ENCODE assay signal across 20 cellular contexts in genomic region chr20:61941721-61942405, GRCh38.
"Had no signal": no experiment of that assay in that cellular context is flagged by ENCODE, and none has a peak within 500 bp of the region (broad histone marks: within the 10 kb centered on the region; RNA-seq: fewer than 3 reads in every experiment).

No MANE protein-coding gene starts in this region.

- H3K9me3 ChIP-seq: colonic mucosa, gastrocnemius medialis, heart left ventricle had no signal

- H3K4me3 Mint-ChIP-seq: activated CD8-positive, alpha-beta T cell treated with anti-CD3 and anti-CD28 coated beads for 36 hours; activated naive CD4-positive, alpha-beta T cell treated with anti-CD3 and anti-CD28 coated beads, Interleukin-2, amount 10 ng/mL, durations not matched to agents 7 days and 5 days; activated naive CD8-positive, alpha-beta T cell treated with anti-CD3 and anti-CD28 coated beads, Interleukin-2, amount 50 U/mL, for 24 hours; activated T-helper 17 cell treated with anti-CD3 and anti-CD28 coated beads, Interleukin-2, amount 50 U/mL, for 72 hours; brain; naive B cell; neural crest cell; stimulated activated naive B cell treated with anti-CD40 and anti-IgM and Interleukin-4, amounts not matched to agents 10 μg/mL and 1 μg/mL and 100 μg/mL, for 72 hours had no signal

- ATAC-seq: activated CD8-positive, alpha-beta T cell treated with anti-CD3 and anti-CD28 coated beads for 36 hours; activated naive CD8-positive, alpha-beta T cell treated with anti-CD3 and anti-CD28 coated beads, Interleukin-2, amount 50 U/mL, for 24 hours; activated T-helper 17 cell treated with anti-CD3 and anti-CD28 coated beads, Interleukin-2, amount 50 U/mL, for 72 hours; gastrocnemius medialis; sciatic nerve; stimulated activated naive B cell treated with anti-CD40 and anti-IgM and Interleukin-4, amounts not matched to agents 10 μg/mL and 1 μg/mL and 100 μg/mL, for 72 hours had no signal

- DNase-seq: activated CD4-positive, alpha-beta T cell treated with anti-CD3 and anti-CD28 coated beads for 4 hours; activated CD8-positive, alpha-beta T cell treated with anti-CD3 and anti-CD28 coated beads for 36 hours; activated naive CD4-positive, alpha-beta T cell treated with anti-CD3 and anti-CD28 coated beads, Interleukin-2, amount 10 ng/mL, durations not matched to agents 7 days and 5 days; activated naive CD8-positive, alpha-beta T cell treated with anti-CD3 and anti-CD28 coated beads, Interleukin-2, amount 50 U/mL, for 24 hours; activated T-cell treated with anti-CD3 and anti-CD28 coated beads, Interleukin-2, amount 50 U/mL, for 1 hour; anterior cingulate cortex; central memory CD4-positive, alpha-beta T cell; colonic mucosa; erythroblast; naive B cell; stimulated activated naive B cell treated with anti-CD40 and anti-IgM and Interleukin-4, amounts not matched to agents 10 μg/mL and 1 μg/mL and 100 μg/mL, for 72 hours; T-helper 1 cell; T1000 had no signal

- H3K4me1 ChIP-seq: colonic mucosa, gastrocnemius medialis, heart left ventricle had no signal

- H3K27me3 Mint-ChIP-seq: activated CD8-positive, alpha-beta T cell treated with anti-CD3 and anti-CD28 coated beads for 36 hours; activated T-helper 17 cell treated with anti-CD3 and anti-CD28 coated beads, Interleukin-2, amount 50 U/mL, for 72 hours; brain had no signal

- H3K27ac Mint-ChIP-seq: activated CD8-positive, alpha-beta T cell treated with anti-CD3 and anti-CD28 coated beads for 36 hours; activated naive CD4-positive, alpha-beta T cell treated with anti-CD3 and anti-CD28 coated beads, Interleukin-2, amount 10 ng/mL, durations not matched to agents 7 days and 5 days; activated naive CD8-positive, alpha-beta T cell treated with anti-CD3 and anti-CD28 coated beads, Interleukin-2, amount 50 U/mL, for 24 hours; activated T-helper 17 cell treated with anti-CD3 and anti-CD28 coated beads, Interleukin-2, amount 50 U/mL, for 72 hours; naive B cell; stimulated activated naive B cell treated with anti-CD40 and anti-IgM and Interleukin-4, amounts not matched to agents 10 μg/mL and 1 μg/mL and 100 μg/mL, for 72 hours had no signal

- H3K27me3 ChIP-seq: colonic mucosa, gastrocnemius medialis had no signal

- H3K9me3 Mint-ChIP-seq: activated naive CD4-positive, alpha-beta T cell treated with anti-CD3 and anti-CD28 coated beads, Interleukin-2, amount 10 ng/mL, durations not matched to agents 7 days and 5 days; activated naive CD8-positive, alpha-beta T cell treated with anti-CD3 and anti-CD28 coated beads, Interleukin-2, amount 50 U/mL, for 24 hours; activated T-helper 17 cell treated with anti-CD3 and anti-CD28 coated beads, Interleukin-2, amount 50 U/mL, for 72 hours; brain; neural crest cell; stimulated activated naive B cell treated with anti-CD40 and anti-IgM and Interleukin-4, amounts not matched to agents 10 μg/mL and 1 μg/mL and 100 μg/mL, for 72 hours had no signal

- H3K4me3 ChIP-seq: colonic mucosa, gastrocnemius medialis, heart left ventricle had no signal

- H3K36me3 ChIP-seq: colonic mucosa, gastrocnemius medialis, heart left ventricle had no signal

- H3K27ac ChIP-seq: colonic mucosa, gastrocnemius medialis, heart left ventricle, VCaP had no signal

- H3K4me1 Mint-ChIP-seq: activated naive CD4-positive, alpha-beta T cell treated with anti-CD3 and anti-CD28 coated beads, Interleukin-2, amount 10 ng/mL, durations not matched to agents 7 days and 5 days; activated naive CD8-positive, alpha-beta T cell treated with anti-CD3 and anti-CD28 coated beads, Interleukin-2, amount 50 U/mL, for 24 hours; activated T-helper 17 cell treated with anti-CD3 and anti-CD28 coated beads, Interleukin-2, amount 50 U/mL, for 72 hours; brain; naive B cell; neural crest cell; stimulated activated naive B cell treated with anti-CD40 and anti-IgM and Interleukin-4, amounts not matched to agents 10 μg/mL and 1 μg/mL and 100 μg/mL, for 72 hours had no signal
